In genomic region chr2:47402805-47403691, GRCh38 we compare ENCODE assay signal across 8 cellular contexts.
DNase-seq lines count a peak whose midpoint lies in the region; ATAC-seq and TF ChIP-seq lines count a peak whose summit lies in the region.

Gene MSH2 (plus strand): TSS chr2:47403156. CDS start chr2:47403192, 36 bp downstream.

- no peak for TF ChIP-seq CTCF in AG10803 (conservative IDR thresholded peaks at IDR 0.05; ENCODE audit: low read length)

- peaks cover 33% of the 10 kb centered on the region for H3K4me1 Mint-ChIP-seq in central memory CD8-positive, alpha-beta T cell

- DNase-seq in AG10803 (ENCODE audit: low read depth): peak; percentile 84
- DNase-seq in NCI-H446 treated with DMSO at 0.1 percent for 48 hours (lab: John Stamatoyannopoulos, UW): peak; percentile 91
- peak; percentile 80 for DNase-seq in activated CD4-positive, CD25-positive, alpha-beta regulatory T cell treated with anti-CD3 and anti-CD28 coated beads, Interleukin-2, amount 50 U/mL, for 16 hours (ENCODE audit: low read depth, low spot score)
- DNase-seq in central memory CD8-positive, alpha-beta T cell (ENCODE audit: low spot score in 2 of 2): peak; percentile 72 to 80
- DNase-seq in iris pigment epithelial cell (ENCODE audit: low read depth): peak; percentile 92
- peak; percentile 91 for DNase-seq in stimulated activated CD4-positive, alpha-beta T cell treated with anti-CD3 and anti-CD28 coated beads, Interleukin-12 subunit alpha, Interleukin-12 subunit beta, amount 100 ng/mL, for 24 hours (ENCODE audit: low read depth in 2 of 2)

- peak within 1 kb of the TSS; percentile 98 for H3K4me3 Mint-ChIP-seq in central memory CD8-positive, alpha-beta T cell

- H3K9me3 Mint-ChIP-seq in central memory CD8-positive, alpha-beta T cell: no peaks in the 10 kb centered on the region

- ATAC-seq in GM19043 (IDR thresholded peaks at IDR 0.05; ENCODE audit: low read depth, unreplicated experiment): peak; percentile 89
- peak; percentile 93 for ATAC-seq in HG03354 (IDR thresholded peaks at IDR 0.05; ENCODE audit: poor library complexity, severe bottlenecking, unreplicated experiment)
- ATAC-seq in central memory CD8-positive, alpha-beta T cell (replicated peaks; ENCODE audit: extremely low read depth, poor library complexity, severe bottlenecking): peak; percentile 93

- H3K36me3 Mint-ChIP-seq in central memory CD8-positive, alpha-beta T cell (ENCODE audit: insufficient read depth): peaks cover 18% of the 10 kb centered on the region

- H3K27me3 Mint-ChIP-seq in central memory CD8-positive, alpha-beta T cell: no peaks in the 10 kb centered on the region

- peak within 1 kb of the TSS; percentile 92 for H3K4me3 ChIP-seq in AG10803 (ENCODE audit: low read length)

- peak within 1 kb of the TSS; percentile 89 for H3K27ac Mint-ChIP-seq in central memory CD8-positive, alpha-beta T cell (ENCODE audit: low read depth)

Comparison
In these comparisons a context has a peak if more than half of its experiments do, and no peak if none do; other contexts are left out.
1. Peak in every context shown above with its lines: DNase-seq, ATAC-seq and H3K4me3 ChIP-seq.